12 cellular contexts compared by ENCODE assay signal in genomic region chr13:44402902-44403719, GRCh38. TPM values are rescaled to one million over a fixed set of nuclear protein-coding genes. Genes with fewer than 3 reads are reported as not detected.
A peak's percentile ranks its signal among the peaks of the same experiment; 100 is the strongest.
DNase-seq lines count a peak whose midpoint lies in the region; ATAC-seq and TF ChIP-seq lines count a peak whose summit lies in the region.
"Had no signal": no experiment of that assay in that cellular context is flagged by ENCODE, and none has a peak within 500 bp of the region (broad histone marks: within the 10 kb centered on the region; RNA-seq: fewer than 3 reads in every experiment).

No MANE protein-coding gene starts in this region.

- H3K79me2 ChIP-seq in mesendoderm (ENCODE audit: control insufficient read depth, insufficient read depth, low read length) (no peaks in the 10 kb centered on the region), GM23248 (ENCODE audit: insufficient read depth) (no peaks in the 10 kb centered on the region)

- no peaks in the 10 kb centered on the region for H3K79me1 ChIP-seq in mesendoderm (ENCODE audit: low read length)

- no peaks in the 10 kb centered on the region for H3K9me3 ChIP-seq in cardiac muscle cell (ENCODE audit: low read depth)
- H3K9me3 ChIP-seq in heart left ventricle: no peaks in the 10 kb centered on the region
- H3K9me3 ChIP-seq in GM23248 (ENCODE audit: low read depth): no peaks in the 10 kb centered on the region
- H3K9me3 ChIP-seq: SK-N-SH had no signal

- H3K27me3 Mint-ChIP-seq in brain: no peaks in the 10 kb centered on the region
- peaks cover 9% of the 10 kb centered on the region for H3K27me3 Mint-ChIP-seq in activated T-cell treated with anti-CD3 and anti-CD28 coated beads, Interleukin-2, amount 50 U/mL, for 4 hours (ENCODE audit: low read depth)

- peaks cover 67% of the 10 kb centered on the region for H3K4me1 ChIP-seq in cardiac muscle cell (ENCODE audit: low read depth)
- H3K4me1 ChIP-seq in heart left ventricle: peaks cover 0 to 8% (median 0%) of the 10 kb centered on the region in 12 donors
- H3K4me1 ChIP-seq in mesendoderm (ENCODE audit: control insufficient read depth, low read depth, low read length): peaks cover 25% of the 10 kb centered on the region
- no peaks in the 10 kb centered on the region for H3K4me1 ChIP-seq in GM23248 (ENCODE audit: insufficient read depth)

- no peak overlapping the region for H2AK5ac ChIP-seq in mesendoderm (ENCODE audit: low read length)

- intact Hi-C loops in heart left ventricle (cut with DNase I): no loop called here

- H2BK5ac ChIP-seq in mesendoderm (ENCODE audit: low read length): peak overlapping the region; percentile 40

- H3K27me3 ChIP-seq in cardiac muscle cell: no peaks in the 10 kb centered on the region
- no peaks in the 10 kb centered on the region for H3K27me3 ChIP-seq in heart left ventricle
- no peaks in the 10 kb centered on the region for H3K27me3 ChIP-seq in mesendoderm (ENCODE audit: insufficient read depth, low read length, poor library complexity)
- H3K27me3 ChIP-seq in GM23248 (replicated peaks; ENCODE audit: insufficient read depth): peaks cover 10% of the 10 kb centered on the region

- 68 to 83% (median 77%) methylated on average over 17 of the region's 17 CpGs for WGBS in heart left ventricle, 4 donors
- no CpG with 5 or more reads among the region's 17 CpGs for WGBS in mesendoderm (ENCODE audit: extremely low coverage, insufficient coverage, low lambda C conversion rate)
- 79 to 81% methylated on average over 17 of the region's 17 CpGs for WGBS in GM23248 (ENCODE audit: low coverage in 1 of 2, low lambda C conversion rate in 2 of 2, missing lambda C conversion rate in 2 of 2), 2 experiments

- ATAC-seq in heart left ventricle (no peak), GM18909 (IDR thresholded peaks at IDR 0.05; ENCODE audit: poor library complexity, unreplicated experiment) (no peak)
- no peak for ATAC-seq in activated T-cell treated with anti-CD3 and anti-CD28 coated beads, Interleukin-2, amount 50 U/mL, for 4 hours
- ATAC-seq: activated CD4-positive, alpha-beta T cell treated with anti-CD3 and anti-CD28 coated beads for 36 hours had no signal

- H3K4me3 ChIP-seq in cardiac muscle cell: no peak overlapping the region
- H3K4me3 ChIP-seq in heart left ventricle: no peak overlapping the region
- H3K4me3 ChIP-seq in mesendoderm (ENCODE audit: low read length): no peak overlapping the region
- H3K4me3 ChIP-seq in GM23248: no peak overlapping the region

- H3F3A ChIP-seq in GM23248 (ENCODE audit: insufficient read depth): no peaks in the 10 kb centered on the region

- H3K4me1 Mint-ChIP-seq in brain: peaks cover 54% of the 10 kb centered on the region
- no peaks in the 10 kb centered on the region for H3K4me1 Mint-ChIP-seq in activated T-cell treated with anti-CD3 and anti-CD28 coated beads, Interleukin-2, amount 50 U/mL, for 4 hours (ENCODE audit: low read depth)
- H3K4me1 Mint-ChIP-seq: activated CD4-positive, alpha-beta T cell treated with anti-CD3 and anti-CD28 coated beads for 36 hours; central memory CD8-positive, alpha-beta T cell had no signal

- H3K36me3 ChIP-seq in cardiac muscle cell (no peaks in the 10 kb centered on the region), heart left ventricle (no peaks in the 10 kb centered on the region), mesendoderm (ENCODE audit: control insufficient read depth, insufficient read depth, low read length) (no peaks in the 10 kb centered on the region), GM23248 (ENCODE audit: low read depth) (no peaks in the 10 kb centered on the region)

- H3K36me3 Mint-ChIP-seq in brain: no peaks in the 10 kb centered on the region
- H3K36me3 Mint-ChIP-seq in activated T-cell treated with anti-CD3 and anti-CD28 coated beads, Interleukin-2, amount 50 U/mL, for 4 hours (ENCODE audit: insufficient read depth): no peaks in the 10 kb centered on the region

- H3K23ac ChIP-seq in mesendoderm (ENCODE audit: low read length): no peak overlapping the region

- no peak for TF ChIP-seq POLR2A in heart left ventricle (IDR thresholded peaks at IDR 0.05)

- H3K27ac ChIP-seq in cardiac muscle cell (peak overlapping the region; percentile 52), heart left ventricle (no peak overlapping the region), mesendoderm (ENCODE audit: low read depth, low read length) (no peak overlapping the region), GM23248 (no peak overlapping the region)

- no peak for DNase-seq in cardiac muscle cell (ENCODE audit: low read depth in 1 of 2, low spot score in 1 of 2)
- no peak for DNase-seq in heart left ventricle
- DNase-seq in mesendoderm: no peak
- no peak for DNase-seq in NCI-H446 treated with DMSO at 0.1 percent for 48 hours (lab: John Stamatoyannopoulos, UW)
- DNase-seq in activated T-cell treated with anti-CD3 and anti-CD28 coated beads, Interleukin-2, amount 50 U/mL, for 4 hours: no peak
- DNase-seq in GM23248: no peak
- DNase-seq: activated CD4-positive, alpha-beta T cell treated with anti-CD3 and anti-CD28 coated beads for 36 hours; activated effector memory CD4-positive, alpha-beta T cell treated with Interleukin-2 at 50 U/mL for 16 hours; SK-N-SH had no signal

- no peak overlapping the region for H2AFZ ChIP-seq in GM23248

- peak overlapping the region; percentile 51 for H4K5ac ChIP-seq in mesendoderm (ENCODE audit: low read length)

- peak overlapping the region; percentile 24 for H3K18ac ChIP-seq in mesendoderm (ENCODE audit: low read length)

- H3K4me2 ChIP-seq in mesendoderm (ENCODE audit: low read length) (no peak overlapping the region), GM23248 (ENCODE audit: unreplicated experiment) (no peak overlapping the region)
- H3K4me2 ChIP-seq: SK-N-SH had no signal

- no peak overlapping the region for H2BK15ac ChIP-seq in mesendoderm (replicated peaks; ENCODE audit: low read depth)

- H4K20me1 ChIP-seq in GM23248 (ENCODE audit: insufficient read depth): no peaks in the 10 kb centered on the region

- H3K4me3 Mint-ChIP-seq in brain: peak overlapping the region in 1 of 5 experiments; percentile 26
- no peak overlapping the region for H3K4me3 Mint-ChIP-seq in activated T-cell treated with anti-CD3 and anti-CD28 coated beads, Interleukin-2, amount 50 U/mL, for 4 hours
- H3K4me3 Mint-ChIP-seq: activated CD4-positive, alpha-beta T cell treated with anti-CD3 and anti-CD28 coated beads for 36 hours; central memory CD8-positive, alpha-beta T cell had no signal

- H3K4ac ChIP-seq in mesendoderm (ENCODE audit: low read depth, low read length): no peak overlapping the region

- H3K9me2 ChIP-seq in GM23248 (ENCODE audit: insufficient read depth): no peaks in the 10 kb centered on the region
- H3K9me2 ChIP-seq: SK-N-SH had no signal

- peak overlapping the region; percentile 37 for H3K9ac ChIP-seq in mesendoderm (ENCODE audit: low read length)
- no peak overlapping the region for H3K9ac ChIP-seq in GM23248
- H3K9ac ChIP-seq: SK-N-SH had no signal

- H2BK120ac ChIP-seq in mesendoderm (ENCODE audit: low read depth, low read length): peak overlapping the region; percentile 75

- H3K56ac ChIP-seq in mesendoderm (ENCODE audit: low read length): peak overlapping the region; percentile 66

- TF ChIP-seq CTCF in cardiac muscle cell (IDR thresholded peaks at IDR 0.05; ENCODE audit: low read depth, low read length) (no peak), heart left ventricle (IDR thresholded peaks at IDR 0.05) (no peak), brain (conservative IDR thresholded peaks at IDR 0.05) (no peak)

- peak overlapping the region in 4 of 5 experiments; percentile 2 to 55 (median 34) for H3K27ac Mint-ChIP-seq in brain
- H3K27ac Mint-ChIP-seq: activated CD4-positive, alpha-beta T cell treated with anti-CD3 and anti-CD28 coated beads for 36 hours had no signal

- no peaks in the 10 kb centered on the region for H3K9me3 Mint-ChIP-seq in brain
- no peaks in the 10 kb centered on the region for H3K9me3 Mint-ChIP-seq in activated T-cell treated with anti-CD3 and anti-CD28 coated beads, Interleukin-2, amount 50 U/mL, for 4 hours
- H3K9me3 Mint-ChIP-seq: central memory CD8-positive, alpha-beta T cell had no signal

- H4K8ac ChIP-seq in mesendoderm (ENCODE audit: low read depth, low read length): no peak overlapping the region

- in situ Hi-C loops in GM23248 (cut with MboI): no loop called here

RNA-seq across cellular contexts. Expression of gene SERP2, which starts 29.5 kb away (rescaled TPM):
- 3.5 and 8.6 TPM in 2 replicates for total RNA-seq in cardiac muscle cell
- polyA plus RNA-seq in cardiac muscle cell: 3.5 and 9.0 TPM in 2 replicates
- 10 to 100 TPM in 8 of 9 donors, 1 to 10 TPM in 1; 9.6 to 16.5 (median 12.8) TPM for total RNA-seq in heart left ventricle
- polyA plus RNA-seq in heart left ventricle: 10 to 100 TPM; 14.7 to 16.6 TPM
- 33.1 TPM for polyA plus RNA-seq in brain (ENCODE audit: insufficient read depth, low read depth, low replicate concordance)
- 1.9 TPM for polyA plus RNA-seq in mesendoderm (2013, experiment 1 of 2)
- 1.8 TPM for polyA plus RNA-seq in mesendoderm (2013, experiment 2 of 2)
- total RNA-seq in activated T-cell treated with anti-CD3 and anti-CD28 coated beads, Interleukin-2, amount 50 U/mL, for 4 hours: under 1 TPM in 2 of 3 donors, not detected in 1; 0.63 to 0.76 TPM
- total RNA-seq in GM23248 (2014; rRNA removed; shearing (Covaris generic)): 2.8 and 5.6 TPM in 2 replicates
- polyA plus RNA-seq in GM23248 (2016; fragmentation: Nextera tagmentation; extraction: Ambion mirVana): 3.2 and 4.2 TPM in 2 replicates
